Comparison of ENCODE assay signal across 10 cellular contexts in the genomic region with DNA sequence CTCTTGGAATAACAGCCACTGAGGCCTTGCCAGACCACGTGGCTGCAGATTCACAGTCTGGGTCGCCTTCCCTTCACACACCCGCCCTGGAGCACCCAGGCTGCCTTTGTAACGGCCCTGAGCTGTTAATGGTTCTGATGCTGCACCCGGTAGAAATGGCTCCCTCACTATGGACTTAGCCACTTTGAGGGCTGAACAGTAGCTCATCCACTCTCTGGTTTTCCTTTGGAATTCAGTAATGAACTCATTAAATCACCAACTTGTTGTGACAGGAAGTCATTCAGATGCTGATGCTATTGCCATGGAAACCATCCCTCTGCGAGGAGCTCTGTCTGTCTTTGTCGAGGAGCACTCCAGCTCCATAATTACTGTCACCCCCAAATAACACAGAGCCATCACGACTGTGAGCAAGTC. TPM values are rescaled to one million over a fixed set of nuclear protein-coding genes. Genes with fewer than 3 reads are reported as not detected.
DNase-seq lines count a peak whose midpoint lies in the region; ATAC-seq lines count a peak whose summit lies in the region.
"Had no signal": no experiment of that assay in that cellular context is flagged by ENCODE, and none has a peak within 500 bp of the region (broad histone marks: within the 10 kb centered on the region; RNA-seq: fewer than 3 reads in every experiment).

No MANE protein-coding gene starts in this region.

- DNase-seq in C1 segment of cervical spinal cord (lab: John Stamatoyannopoulos, UW) (peak in 12 of 14 donors; percentile 3 to 78 (median 45)), M059J (ENCODE audit: low read depth) (peak; percentile 37), amygdala (lab: John Stamatoyannopoulos, UW) (peak in 52 of 56 donors; percentile 14 to 88 (median 54)), NOMO-1 (lab: John Stamatoyannopoulos, UW; ENCODE audit: unreplicated experiment in 2 of 2) (no peak)
- DNase-seq: aorta; stimulated activated CD8-positive, alpha-beta memory T cell treated with anti-CD3 and anti-CD28 coated beads, Interleukin-4, amount 100 ng/mL, for 48 hours had no signal

- peak overlapping the region; percentile 8 for H3K27ac ChIP-seq in layer of hippocampus (ENCODE audit: low read depth, low read length)

- ATAC-seq in GM21529 (IDR thresholded peaks at IDR 0.05; ENCODE audit: unreplicated experiment) (no peak), HG03280 (IDR thresholded peaks at IDR 0.05; ENCODE audit: unreplicated experiment) (no peak)
- ATAC-seq in activated CD4-positive, CD25-positive, alpha-beta regulatory T cell treated with anti-CD3 and anti-CD28 coated beads, Interleukin-2, amount 50 U/mL, for 24 hours, result no peak

- H3K27me3 ChIP-seq in layer of hippocampus (ENCODE audit: control insufficient read depth, insufficient read depth, low read length), result no peaks in the 10 kb centered on the region

RNA-seq across cellular contexts. Expression of gene CDK5R1, which starts 59.2 kb away (rescaled TPM):
- total RNA-seq in M059J (2014; rRNA removed; shearing (Covaris generic)), result 2.8 and 3.7 TPM in 2 replicates

Comparison
In these comparisons a context has a peak if more than half of its experiments do, and no peak if none do; other contexts are left out.
1. DNase-seq: peak in C1 segment of cervical spinal cord (12 of 14), M059J (single experiment) and amygdala (52 of 56); none in NOMO-1 (0 of 2).